15 cellular contexts compared by ENCODE assay signal in the genomic region with DNA sequence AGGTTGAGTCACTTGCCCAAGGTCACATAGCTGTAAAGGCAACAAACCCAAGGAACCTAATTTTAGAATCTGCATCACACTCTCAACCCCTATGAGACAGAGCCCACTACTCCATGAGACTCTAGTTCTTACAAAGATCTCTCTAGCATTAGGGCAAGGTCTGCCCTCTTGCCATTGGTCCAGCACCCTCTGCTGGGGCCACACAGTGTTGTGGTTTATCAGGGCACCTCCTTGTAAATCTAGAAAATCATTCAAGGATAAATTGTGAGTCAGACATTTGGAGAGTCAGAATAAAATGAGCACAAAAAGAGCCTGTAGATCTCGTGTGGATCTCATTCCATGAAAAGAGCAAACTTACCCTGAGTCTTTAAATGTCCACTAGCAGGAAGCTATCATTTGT.
A peak's percentile ranks its signal among the peaks of the same experiment; 100 is the strongest.
DNase-seq lines count a peak whose midpoint lies in the region; ATAC-seq and TF ChIP-seq lines count a peak whose summit lies in the region.
"Had no signal": no experiment of that assay in that cellular context is flagged by ENCODE, and none has a peak within 500 bp of the region (broad histone marks: within the 10 kb centered on the region; RNA-seq: fewer than 3 reads in every experiment).

No MANE protein-coding gene starts in this region.

- peak overlapping the region; percentile 43 for H3K27ac Mint-ChIP-seq in chondrocyte (ENCODE audit: unreplicated experiment)
- H3K27ac Mint-ChIP-seq: activated T-cell treated with anti-CD3 and anti-CD28 coated beads, Interleukin-2, amount 50 U/mL, for 72 hours had no signal

- H3K27ac ChIP-seq in trophoblast cell (ENCODE audit: low read depth, low read length) (no peak overlapping the region), stomach (peak overlapping the region in 1 of 5 donors; percentile 16), WERI-Rb-1 (no peak overlapping the region)
- H3K27ac ChIP-seq: C4-2B had no signal

- no peak overlapping the region for H3K4ac ChIP-seq in trophoblast cell (ENCODE audit: low read depth, low read length)

- no peak for TF ChIP-seq POLR2A in stomach (IDR thresholded peaks at IDR 0.05)

- H3K9me3 Mint-ChIP-seq in chondrocyte (ENCODE audit: low read depth), result no peaks in the 10 kb centered on the region
- H3K9me3 Mint-ChIP-seq: activated T-cell treated with anti-CD3 and anti-CD28 coated beads, Interleukin-2, amount 50 U/mL, for 72 hours had no signal

- H3K36me3 Mint-ChIP-seq in chondrocyte (ENCODE audit: low read depth), result no peaks in the 10 kb centered on the region

- H3K9ac ChIP-seq in trophoblast cell (ENCODE audit: low read length), result no peak overlapping the region

- H3K4me3 ChIP-seq in trophoblast cell (ENCODE audit: low read depth, low read length) (no peak overlapping the region), stomach (no peak overlapping the region), WERI-Rb-1 (ENCODE audit: low read depth, low read length) (no peak overlapping the region)

- H2BK12ac ChIP-seq in trophoblast cell (ENCODE audit: low read length), result peak overlapping the region; percentile 8

- H4K12ac ChIP-seq in trophoblast cell (ENCODE audit: low read depth, low read length), result no peak overlapping the region

- H3K4me1 ChIP-seq in trophoblast cell (ENCODE audit: control insufficient read depth in 1 of 2, insufficient read depth in 2 of 2, low read length in 2 of 2) (peaks cover 3 to 8% of the 10 kb centered on the region in 2 experiments), stomach (peaks cover 0 to 23% (median 9%) of the 10 kb centered on the region in 4 donors)

- no peak overlapping the region for H3K14ac ChIP-seq in trophoblast cell (ENCODE audit: low read length)

- H3K27me3 ChIP-seq in trophoblast cell (ENCODE audit: insufficient read depth, low read length), result no peaks in the 10 kb centered on the region
- H3K27me3 ChIP-seq in stomach, result no peaks in the 10 kb centered on the region
- H3K27me3 ChIP-seq in WERI-Rb-1 (ENCODE audit: insufficient read depth, low read depth, severe bottlenecking), result no peaks in the 10 kb centered on the region

- no peak overlapping the region for H4K8ac ChIP-seq in trophoblast cell (ENCODE audit: low read depth, low read length)

- H3K4me3 Mint-ChIP-seq in chondrocyte (ENCODE audit: unreplicated experiment), result no peak overlapping the region
- H3K4me3 Mint-ChIP-seq: activated T-cell treated with anti-CD3 and anti-CD28 coated beads, Interleukin-2, amount 50 U/mL, for 72 hours had no signal

- no peak overlapping the region for H2AFZ ChIP-seq in trophoblast cell (ENCODE audit: insufficient read depth, low read length, poor library complexity)

- H3K36me3 ChIP-seq in trophoblast cell (ENCODE audit: control insufficient read depth in 1 of 2, insufficient read depth in 2 of 2, low read length in 2 of 2) (no peaks in the 10 kb centered on the region), stomach (no peaks in the 10 kb centered on the region), WERI-Rb-1 (no peaks in the 10 kb centered on the region)

- H3K18ac ChIP-seq in trophoblast cell (ENCODE audit: low read length), result no peak overlapping the region

- H2AK5ac ChIP-seq in trophoblast cell (ENCODE audit: low read length), result no peak overlapping the region

- H3K79me2 ChIP-seq in trophoblast cell (ENCODE audit: control insufficient read depth, insufficient read depth, low read length, poor library complexity), result no peaks in the 10 kb centered on the region

- no peak for TF ChIP-seq CTCF in chondrocyte (IDR thresholded peaks at IDR 0.05)
- TF ChIP-seq CTCF in stomach (IDR thresholded peaks at IDR 0.05), result no peak
- TF ChIP-seq CTCF in WERI-Rb-1 (IDR thresholded peaks at IDR 0.05; ENCODE audit: low read depth, low read length), result no peak

- WGBS in trophoblast cell (ENCODE audit: extremely low coverage, insufficient coverage, insufficient read length), result no CpG with 5 or more reads among the region's 1 CpG
- 38 to 67% (median 56%) methylated on average over 1 of the region's 1 CpG for WGBS in stomach, 5 donors

- H3K4me2 ChIP-seq in trophoblast cell (ENCODE audit: low read length), result no peak overlapping the region

- H3K9me3 ChIP-seq in trophoblast cell (ENCODE audit: insufficient read depth, low read depth, low read length) (no peaks in the 10 kb centered on the region), stomach (no peaks in the 10 kb centered on the region), WERI-Rb-1 (ENCODE audit: severe bottlenecking) (no peaks in the 10 kb centered on the region)

- peak; percentile 33 for DNase-seq in EH (ENCODE audit: low read depth)
- peak; percentile 67 for DNase-seq in LHCN-M2 (ENCODE audit: low read depth)
- DNase-seq in chondrocyte (ENCODE audit: low spot score), result no peak
- DNase-seq in trophoblast cell, result no peak
- DNase-seq in stomach, result no peak
- DNase-seq in WERI-Rb-1, result no peak
- DNase-seq: activated CD4-positive, alpha-beta T cell treated with anti-CD3 and anti-CD28 coated beads for 48 hours; activated T-cell treated with anti-CD3 and anti-CD28 coated beads, Interleukin-2, amount 50 U/mL, for 72 hours; amniotic stem cell; NCI-H226; posterior cingulate gyrus; T-helper 1 cell had no signal

- no peak overlapping the region for H3K23ac ChIP-seq in trophoblast cell (ENCODE audit: low read length)

- no peak overlapping the region for H2BK120ac ChIP-seq in trophoblast cell (ENCODE audit: insufficient read depth, low read length, poor library complexity)

- no peak for TF ChIP-seq EP300 in stomach (IDR thresholded peaks at IDR 0.05)

- H3K79me1 ChIP-seq in trophoblast cell (ENCODE audit: low read length), result no peaks in the 10 kb centered on the region

- peaks cover 57% of the 10 kb centered on the region for H3K4me1 Mint-ChIP-seq in chondrocyte (ENCODE audit: low read depth)

- H2BK5ac ChIP-seq in trophoblast cell (ENCODE audit: low read depth, low read length, poor library complexity), result no peak overlapping the region

- H4K91ac ChIP-seq in trophoblast cell (ENCODE audit: low read depth, low read length), result no peak overlapping the region

- intact Hi-C loops in stomach (cut with DNase I; ENCODE audit: low total_unique reads), result no loop called here

- H3K27me3 Mint-ChIP-seq in chondrocyte (ENCODE audit: low read depth), result no peaks in the 10 kb centered on the region

- ATAC-seq in HG02870 (IDR thresholded peaks at IDR 0.05; ENCODE audit: unreplicated experiment), result no peak
- ATAC-seq in GM18870 (IDR thresholded peaks at IDR 0.05; ENCODE audit: unreplicated experiment), result no peak

Comparison
In these comparisons a context has a peak if more than half of its experiments do, and no peak if none do; other contexts are left out.
1. DNase-seq: peak in EH (single experiment) and LHCN-M2 (single experiment); none in chondrocyte (single experiment), trophoblast cell (0 of 2), stomach (single experiment) and WERI-Rb-1 (single experiment).